Comparison of ENCODE assay signal across 1 cellular context in genomic region chr17:64147110-64148016, GRCh38.
TF ChIP-seq lines count a peak whose summit lies in the region.

No MANE protein-coding gene starts in this region.

TF ChIP-seq in HepG2, 621 proteins besides CTCF, POLR2A, EP300 and RAD21 (continued from another document and continues in another):
- TF ChIP-seq NFAT5 (CRISPR knock-in tag; IDR thresholded peaks at IDR 0.05), result no peak
- TF ChIP-seq ZNF136 (CRISPR knock-in tag; IDR thresholded peaks at IDR 0.05; ENCODE audit: low read depth), result no peak; the same call in 1 of the 2 replicates
- no peak for TF ChIP-seq ZBED4 (CRISPR knock-in tag; IDR thresholded peaks at IDR 0.05; ENCODE audit: borderline replicate concordance)
- no peak; the same call in 1 of the 2 replicates for TF ChIP-seq TFDP1 (CRISPR knock-in tag; IDR thresholded peaks at IDR 0.05; ENCODE audit: borderline replicate concordance)
- TF ChIP-seq ZNF850 (CRISPR knock-in tag; conservative IDR thresholded peaks at IDR 0.05), result no peak
- TF ChIP-seq XBP1 (CRISPR knock-in tag; IDR thresholded peaks at IDR 0.05), result no peak
- 0 out of 2 replicates have a peak, but pooled peaks have one; percentile 1 for TF ChIP-seq SP5 (CRISPR knock-in tag; IDR thresholded peaks at IDR 0.05; ENCODE audit: borderline replicate concordance, low read depth)
- no peak for TF ChIP-seq ZNF550 (CRISPR knock-in tag; IDR thresholded peaks at IDR 0.05; ENCODE audit: borderline replicate concordance)
- TF ChIP-seq FOXJ3 (CRISPR knock-in tag; IDR thresholded peaks at IDR 0.05; ENCODE audit: borderline replicate concordance), result peak; percentile 41; the same call in 1 of the 2 replicates
- no peak for TF ChIP-seq SOX6 (IDR thresholded peaks at IDR 0.05)
- peak; percentile 72 for TF ChIP-seq SOX6 (CRISPR knock-in tag; IDR thresholded peaks at IDR 0.05)
- no peak for TF ChIP-seq ZMYM4 (CRISPR knock-in tag; IDR thresholded peaks at IDR 0.05)
- TF ChIP-seq ZBTB8A (CRISPR knock-in tag; IDR thresholded peaks at IDR 0.05; ENCODE audit: borderline replicate concordance, low read depth), result no peak
- TF ChIP-seq KDM6A (CRISPR knock-in tag; IDR thresholded peaks at IDR 0.05; ENCODE audit: low read depth), result no peak
- no peak for TF ChIP-seq ZNF430 (CRISPR knock-in tag; IDR thresholded peaks at IDR 0.05)
- peak; percentile 42; the same call in 1 of the 2 replicates for TF ChIP-seq ZFP36L1 (CRISPR knock-in tag; IDR thresholded peaks at IDR 0.05)
- no peak for TF ChIP-seq ZNF441 (CRISPR knock-in tag; IDR thresholded peaks at IDR 0.05; ENCODE audit: borderline replicate concordance)
- no peak for TF ChIP-seq ZBTB7B (CRISPR knock-in tag; IDR thresholded peaks at IDR 0.05)
- no peak for TF ChIP-seq ZNF468 (CRISPR knock-in tag; IDR thresholded peaks at IDR 0.05)
- TF ChIP-seq ZNF780A (CRISPR knock-in tag; IDR thresholded peaks at IDR 0.05), result no peak
- TF ChIP-seq STAG1 (CRISPR knock-in tag; IDR thresholded peaks at IDR 0.05), result peak; percentile 38; the same call in 1 of the 2 replicates
- TF ChIP-seq SIX1 (CRISPR knock-in tag; IDR thresholded peaks at IDR 0.05; ENCODE audit: borderline replicate concordance), result no peak
- TF ChIP-seq GPN1 (CRISPR knock-in tag; IDR thresholded peaks at IDR 0.05; ENCODE audit: borderline replicate concordance), result no peak
- no peak for TF ChIP-seq TMF1 (CRISPR knock-in tag; IDR thresholded peaks at IDR 0.05; ENCODE audit: low read depth)
- TF ChIP-seq REXO4 (CRISPR knock-in tag; IDR thresholded peaks at IDR 0.05; ENCODE audit: borderline replicate concordance), result no peak
- TF ChIP-seq HNF1B (CRISPR knock-in tag; IDR thresholded peaks at IDR 0.05), result no peak
- TF ChIP-seq SMARCC2 (IDR thresholded peaks at IDR 0.05), result no peak
- no peak for TF ChIP-seq JARID2 (CRISPR knock-in tag; IDR thresholded peaks at IDR 0.05; ENCODE audit: insufficient replicate concordance)
- peak; percentile 96; the same call in 1 of the 2 replicates for TF ChIP-seq FIP1L1 (IDR thresholded peaks at IDR 0.05; ENCODE audit: borderline replicate concordance, insufficient read depth, low read depth, low read length)
- TF ChIP-seq POLR2AphosphoS2 (IDR thresholded peaks at IDR 0.05; ENCODE audit: low read depth, low read length), result peak; percentile 84; the same call in 1 of the 2 replicates
- 0 out of 2 replicates have a peak, but pooled peaks have one; percentile 5 for TF ChIP-seq NR2C2 (CRISPR knock-in tag; IDR thresholded peaks at IDR 0.05; ENCODE audit: borderline replicate concordance)
- TF ChIP-seq MIER2 (CRISPR knock-in tag; IDR thresholded peaks at IDR 0.05), result 0 out of 2 replicates have a peak, but pooled peaks have one; percentile 9
- TF ChIP-seq MYPOP (CRISPR knock-in tag; IDR thresholded peaks at IDR 0.05), result no peak
- TF ChIP-seq ZNF510 (CRISPR knock-in tag; IDR thresholded peaks at IDR 0.05; ENCODE audit: low read depth), result peak; percentile 64; the same call in 1 of the 2 replicates
- no peak for TF ChIP-seq PCBP2 (optimal IDR thresholded peaks at IDR 0.05; ENCODE audit: low read depth, low read length, poor library complexity, severe bottlenecking)
- no peak for TF ChIP-seq PBX2 (CRISPR knock-in tag; IDR thresholded peaks at IDR 0.05)
- peak; percentile 98 for TF ChIP-seq CEBPG (CRISPR knock-in tag; IDR thresholded peaks at IDR 0.05)
- no peak for TF ChIP-seq EHMT2 (IDR thresholded peaks at IDR 0.05; ENCODE audit: borderline replicate concordance, low read depth, low read length)
- no peak; the same call in 1 of the 2 replicates for TF ChIP-seq GMEB2 (CRISPR knock-in tag; IDR thresholded peaks at IDR 0.05; ENCODE audit: low read depth)
- TF ChIP-seq CSRNP1 (CRISPR knock-in tag; IDR thresholded peaks at IDR 0.05), result no peak
- TF ChIP-seq ZNF18 (CRISPR knock-in tag; IDR thresholded peaks at IDR 0.05; ENCODE audit: insufficient replicate concordance), result no peak
- TF ChIP-seq ZMAT5 (CRISPR knock-in tag; IDR thresholded peaks at IDR 0.05; ENCODE audit: borderline replicate concordance, low read depth), result no peak
- TF ChIP-seq ZNF598 (CRISPR knock-in tag; IDR thresholded peaks at IDR 0.05; ENCODE audit: borderline replicate concordance), result no peak
